ENCODE assay signal across 7 cellular contexts in genomic region chr20:64053841-64054661, GRCh38. TPM values are rescaled to one million over a fixed set of nuclear protein-coding genes. Genes with fewer than 3 reads are reported as not detected.
DNase-seq lines count a peak whose midpoint lies in the region; ATAC-seq and TF ChIP-seq lines count a peak whose summit lies in the region.

No MANE protein-coding gene starts in this region.

- TF ChIP-seq POLR2A in gastroesophageal sphincter (IDR thresholded peaks at IDR 0.05), result peak in 1 of 2 donors; percentile 25

- ATAC-seq in gastroesophageal sphincter, result peak; percentile 42

- TF ChIP-seq CTCF in GM20000 (IDR thresholded peaks at IDR 0.05; ENCODE audit: extremely low read depth, missing control alignments) (no peak), gastroesophageal sphincter (IDR thresholded peaks at IDR 0.05) (no peak)

- H3K4me3 ChIP-seq in gastroesophageal sphincter (no peak overlapping the region), skin epidermis (no peak overlapping the region), MG63 (no peak overlapping the region)

- H3K27ac ChIP-seq in gastroesophageal sphincter (peak overlapping the region in 3 of 4 donors; percentile 68 to 76 (median 75)), skin epidermis (peak overlapping the region in 17 of 21 experiments; percentile 8 to 85 (median 47))

- WGBS in gastroesophageal sphincter (ENCODE audit: low coverage in 1 of 2), 2 donors, result 40 to 55% methylated on average over 2 of the region's 17 CpGs

- H3K27me3 ChIP-seq in gastroesophageal sphincter, result peaks cover 92% of the 10 kb centered on the region
- H3K27me3 ChIP-seq in MG63, result no peaks in the 10 kb centered on the region

- no peak for TF ChIP-seq EP300 in gastroesophageal sphincter (IDR thresholded peaks at IDR 0.05)

- DNase-seq in GM20000 (ENCODE audit: low spot score), result peak; percentile 70
- peak; percentile 66 for DNase-seq in RPMI8226
- no peak for DNase-seq in MG63
- no peak for DNase-seq in activated naive CD4-positive, alpha-beta T cell (lab: John Stamatoyannopoulos, UW)
- DNase-seq in stimulated activated CD4-positive, alpha-beta T cell treated with anti-CD3 and anti-CD28 coated beads, Interleukin-2, amount 100 ng/mL, for 24 hours, result no peak

- H3K9me3 ChIP-seq in gastroesophageal sphincter (no peaks in the 10 kb centered on the region), MG63 (no peaks in the 10 kb centered on the region)

- peaks cover 0 to 25% (median 5%) of the 10 kb centered on the region in 3 donors for H3K4me1 ChIP-seq in gastroesophageal sphincter

- H3K36me3 ChIP-seq in gastroesophageal sphincter (no peaks in the 10 kb centered on the region), MG63 (no peaks in the 10 kb centered on the region)

RNA-seq across cellular contexts. Expression of gene SOX18, which starts 4.6 kb away (rescaled TPM):
- 10 to 100 TPM in 1 of 4 donors, 1 to 10 TPM in 3; 4.4 to 13.3 (median 7.1) TPM for total RNA-seq in gastroesophageal sphincter
- total RNA-seq in MG63 (2014; rRNA removed; shearing (Covaris generic); ENCODE audit: low replicate concordance), result 0.22 and 0.92 TPM in 2 replicates

RNA-seq across cellular contexts. Expression of gene TCEA2, which starts 8.9 kb away (rescaled TPM):
- total RNA-seq in gastroesophageal sphincter, result 10 to 100 TPM; 28.1 to 39.7 (median 33.6) TPM
- 37.8 and 48.0 TPM in 2 replicates for total RNA-seq in MG63 (2014; rRNA removed; shearing (Covaris generic); ENCODE audit: low replicate concordance)

RNA-seq across cellular contexts. Expression of gene C20orf204, which starts 18.1 kb away (rescaled TPM):
- 1 to 10 TPM in 1 of 4 donors, under 1 TPM in 2, not detected in 1; 0.40 to 1.6 (median 0.58) TPM for total RNA-seq in gastroesophageal sphincter
- total RNA-seq in MG63 (2014; rRNA removed; shearing (Covaris generic); ENCODE audit: low replicate concordance), result 0.95 and 1.3 TPM in 2 replicates

RNA-seq across cellular contexts. Expression of gene RGS19, which starts 25.3 kb away (rescaled TPM):
- 10 to 100 TPM in 2 of 4 donors, 1 to 10 TPM in 2; 3.4 to 16.0 (median 10.5) TPM for total RNA-seq in gastroesophageal sphincter
- total RNA-seq in MG63 (2014; rRNA removed; shearing (Covaris generic); ENCODE audit: low replicate concordance), result 20.2 and 40.9 TPM in 2 replicates

RNA-seq across cellular contexts. Expression of gene OPRL1, which starts 25.8 kb away (rescaled TPM):
- total RNA-seq in gastroesophageal sphincter, result 1 to 10 TPM in 1 of 4 donors, under 1 TPM in 3; 0.50 to 1.1 (median 0.66) TPM
- total RNA-seq in MG63 (2014; rRNA removed; shearing (Covaris generic); ENCODE audit: low replicate concordance), result 1.2 and 3.9 TPM in 2 replicates

Comparison
In these comparisons a context has a peak if more than half of its experiments do, and no peak if none do; other contexts are left out.
1. DNase-seq: peak in GM20000 (single experiment) and RPMI8226 (single experiment); none in MG63 (single experiment), activated naive CD4-positive, alpha-beta T cell (0 of 4) and stimulated activated CD4-positive, alpha-beta T cell treated with anti-CD3 and anti-CD28 coated beads, Interleukin-2, amount 100 ng/mL, for 24 hours (0 of 2).